In genomic region chr7:73628504-73628903, GRCh38 we compare ENCODE assay signal across 6 cellular contexts. TPM values are rescaled to one million over a fixed set of nuclear protein-coding genes. Genes with fewer than 3 reads are reported as not detected.
"Had no signal": no experiment of that assay in that cellular context is flagged by ENCODE, and none has a peak within 500 bp of the region (broad histone marks: within the 10 kb centered on the region; RNA-seq: fewer than 3 reads in every experiment).

No MANE protein-coding gene starts in this region.

- H3K4me3 Mint-ChIP-seq: H9, IgD-negative memory B cell had no signal

- H3K27ac Mint-ChIP-seq: H9, IgD-negative memory B cell had no signal

- H3K9ac ChIP-seq: GM23248 had no signal

- H2AFZ ChIP-seq: GM23248 had no signal

- H3K4me3 ChIP-seq: GM23248 had no signal

- H3K9me3 Mint-ChIP-seq: H9 had no signal

- H3K27ac ChIP-seq: GM23248, HL-60 had no signal

- DNase-seq: GOT3, H9 had no signal

RNA-seq across cellular contexts. Expression of gene MLXIPL, which starts 4.2 kb away (rescaled TPM):
- total RNA-seq: GM23248, HT1080 had no signal
